Comparison of ENCODE assay signal across 8 cellular contexts in the genomic region with DNA sequence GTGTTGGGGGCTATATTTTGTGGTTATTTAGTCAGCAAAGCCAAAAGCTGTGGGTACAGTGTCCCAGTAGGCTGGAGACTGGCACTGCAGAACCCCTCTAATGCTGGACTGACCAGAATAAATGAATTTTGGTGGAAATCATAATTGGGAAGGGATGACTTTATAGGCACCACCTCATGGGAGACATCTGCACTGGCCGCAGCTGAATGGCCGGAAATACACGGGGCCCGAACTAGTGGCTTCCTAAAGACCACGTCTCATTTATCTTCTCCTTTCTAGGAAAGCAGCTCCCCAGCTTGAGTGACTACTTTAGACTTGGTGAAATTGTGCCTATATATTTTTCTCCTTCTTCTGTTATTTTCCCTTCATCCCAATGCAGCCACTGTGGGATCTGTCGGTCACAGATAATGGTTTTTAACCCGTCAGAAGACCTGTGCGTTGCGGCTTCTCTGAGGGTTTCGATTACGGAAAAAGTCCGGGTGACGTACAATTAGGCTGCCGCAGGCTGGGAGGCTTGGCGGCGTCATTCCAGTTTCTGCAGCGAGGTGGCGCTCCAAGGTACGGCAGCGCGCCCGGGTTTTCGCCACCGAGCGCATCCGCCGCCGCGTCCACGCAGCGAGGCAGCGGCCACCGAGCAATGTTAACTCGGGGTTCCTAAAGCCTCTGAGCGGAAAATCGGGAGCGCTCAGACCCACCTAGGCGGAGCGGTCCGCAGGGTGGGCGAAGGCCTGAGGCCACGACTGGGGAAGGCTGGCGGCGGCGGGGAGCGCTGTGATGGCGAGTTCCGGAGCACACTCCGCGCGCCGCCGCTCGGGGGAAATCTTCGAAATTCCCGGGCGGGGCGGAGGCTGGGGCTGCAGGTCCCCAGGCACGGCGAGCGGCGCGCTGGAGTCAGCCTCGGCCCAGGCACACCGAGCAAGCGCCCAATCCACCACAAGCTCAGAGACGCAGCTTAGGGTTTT. TPM values are rescaled to one million over a fixed set of nuclear protein-coding genes. Genes with fewer than 3 reads are reported as not detected.
DNase-seq lines count a peak whose midpoint lies in the region; ATAC-seq and TF ChIP-seq lines count a peak whose summit lies in the region.

No MANE protein-coding gene starts in this region.

- H3K4me3 ChIP-seq in CD4-positive, CD25-positive, alpha-beta regulatory T cell (ENCODE audit: low read depth, low read length): peak overlapping the region; percentile 81
- H3K4me3 ChIP-seq in OCI-LY7 (ENCODE audit: low read depth, low read length, poor library complexity, severe bottlenecking) (no peak overlapping the region), esophagus (ENCODE audit: low read depth in 1 of 2, low read length in 2 of 2) (peak overlapping the region; percentile 54 to 58)

- POLR2A ChIA-PET in OCI-LY7 (lab: Charles Lee): no interaction called here
- POLR2A ChIA-PET in naive thymus-derived CD8-positive, alpha-beta T cell (lab: Charles Lee): no interaction called here

- CTCF ChIA-PET in OCI-LY7 (lab: Charles Lee; ENCODE audit: unreplicated experiment): no interaction called here

- H3K4me2 ChIP-seq in OCI-LY7 (ENCODE audit: low read length): no peak overlapping the region

- 1% methylated on average over 66 to 67 of the region's 67 CpGs for WGBS in esophagus, 2 donors

- no peaks in the 10 kb centered on the region for H3K36me3 ChIP-seq in CD4-positive, CD25-positive, alpha-beta regulatory T cell (ENCODE audit: control insufficient read depth, insufficient read depth, low read length)
- H3K36me3 ChIP-seq in OCI-LY7 (ENCODE audit: insufficient read depth, low read length) (no peaks in the 10 kb centered on the region), esophagus (ENCODE audit: control insufficient read depth in 2 of 2, insufficient read depth in 2 of 2, low read length in 1 of 2) (no peaks in the 10 kb centered on the region)

- peaks cover 52% of the 10 kb centered on the region for H3K27me3 ChIP-seq in CD4-positive, CD25-positive, alpha-beta regulatory T cell (ENCODE audit: control insufficient read depth, insufficient read depth, low read length)
- H3K27me3 ChIP-seq in esophagus (ENCODE audit: control insufficient read depth in 1 of 2, insufficient read depth in 2 of 2, low read length in 2 of 2): peaks cover 11% of the 10 kb centered on the region in 2 donors

- no peaks in the 10 kb centered on the region for H3K36me3 Mint-ChIP-seq in CD4-positive, CD25-positive, alpha-beta regulatory T cell
- H3K36me3 Mint-ChIP-seq in naive thymus-derived CD8-positive, alpha-beta T cell: peaks cover 0 to 8% (median 0%) of the 10 kb centered on the region in 3 donors

- H3K4me1 ChIP-seq in CD4-positive, CD25-positive, alpha-beta regulatory T cell (ENCODE audit: control insufficient read depth, insufficient read depth, low read length, poor library complexity, severe bottlenecking): peaks cover 25% of the 10 kb centered on the region
- H3K4me1 ChIP-seq in OCI-LY7 (ENCODE audit: insufficient read depth, low read length, poor library complexity, severe bottlenecking) (no peaks in the 10 kb centered on the region), esophagus (ENCODE audit: control insufficient read depth in 2 of 2, insufficient read depth in 2 of 2, low read length in 1 of 2) (peaks cover 7% of the 10 kb centered on the region in 2 donors)

- peaks cover 0 to 7% (median 0%) of the 10 kb centered on the region in 7 donors for H3K9me3 Mint-ChIP-seq in CD4-positive, CD25-positive, alpha-beta regulatory T cell
- peaks cover 0 to 21% (median 0%) of the 10 kb centered on the region in 9 donors for H3K9me3 Mint-ChIP-seq in naive thymus-derived CD8-positive, alpha-beta T cell

- no peak overlapping the region for H2AFZ ChIP-seq in OCI-LY7 (ENCODE audit: low read length)

- H3K79me2 ChIP-seq in OCI-LY7 (ENCODE audit: insufficient read depth, low read depth, low read length): no peaks in the 10 kb centered on the region

- H3K4me3 Mint-ChIP-seq in CD4-positive, CD25-positive, alpha-beta regulatory T cell: peak overlapping the region; percentile 70 to 90 (median 88)
- peak overlapping the region; percentile 79 to 98 (median 88) for H3K4me3 Mint-ChIP-seq in naive thymus-derived CD8-positive, alpha-beta T cell

- TF ChIP-seq CTCF in OCI-LY7 (conservative IDR thresholded peaks at IDR 0.05; ENCODE audit: low read length): peak; percentile 49

- peak; percentile 32 to 76 (median 62) for DNase-seq in CD4-positive, CD25-positive, alpha-beta regulatory T cell
- DNase-seq in OCI-LY7 (ENCODE audit: low spot score): no peak
- DNase-seq in activated T-cell treated with anti-CD3 and anti-CD28 coated beads for 48 hours (ENCODE audit: low read depth): peak; percentile 73
- DNase-seq in naive thymus-derived CD8-positive, alpha-beta T cell: peak; percentile 30 to 74 (median 57)
- DNase-seq in stimulated activated naive CD4-positive, alpha-beta T cell treated with Interleukin-2 at 50 U/mL for 16 hours (lab: John Stamatoyannopoulos, UW): peak; percentile 25

- intact Hi-C loops in OCI-LY7 (cut with micrococcal nuclease; ENCODE audit: unreplicated experiment): no loop called here

- BruUV-seq in OCI-LY7 (replicated peaks; lab: Mats Ljungman, UMichigan): no TSS peak

- H3K4me1 Mint-ChIP-seq in CD4-positive, CD25-positive, alpha-beta regulatory T cell: peaks cover 4 to 42% (median 12%) of the 10 kb centered on the region in 4 donors
- H3K4me1 Mint-ChIP-seq in naive thymus-derived CD8-positive, alpha-beta T cell: peaks cover 14 to 32% (median 25%) of the 10 kb centered on the region in 4 donors

- no peak overlapping the region for H3K27ac ChIP-seq in CD4-positive, CD25-positive, alpha-beta regulatory T cell (ENCODE audit: insufficient read depth, low read length, poor library complexity, severe bottlenecking)
- no peak overlapping the region for H3K27ac ChIP-seq in OCI-LY7 (ENCODE audit: low read depth, low read length, poor library complexity, severe bottlenecking)
- H3K27ac ChIP-seq in esophagus (ENCODE audit: low read depth in 2 of 2, low read length in 1 of 2): peak overlapping the region; percentile 52 to 84

- H3K27me3 Mint-ChIP-seq in CD4-positive, CD25-positive, alpha-beta regulatory T cell: peaks cover 64% of the 10 kb centered on the region
- peaks cover 35 to 58% (median 48%) of the 10 kb centered on the region in 5 donors for H3K27me3 Mint-ChIP-seq in naive thymus-derived CD8-positive, alpha-beta T cell

- no peaks in the 10 kb centered on the region for H3K9me2 ChIP-seq in OCI-LY7 (ENCODE audit: insufficient read depth, low read length)

- no peaks in the 10 kb centered on the region for H4K20me1 ChIP-seq in OCI-LY7 (ENCODE audit: insufficient read depth, low read length)

- H3K27ac Mint-ChIP-seq in CD4-positive, CD25-positive, alpha-beta regulatory T cell: peak overlapping the region in 2 of 3 donors; percentile 18 to 75
- H3K27ac Mint-ChIP-seq in naive thymus-derived CD8-positive, alpha-beta T cell: peak overlapping the region in 4 of 10 donors; percentile 21 to 92 (median 61)

- peak; percentile 64 to 67 for ATAC-seq in CD4-positive, CD25-positive, alpha-beta regulatory T cell (ENCODE audit: low read depth in 2 of 2)
- ATAC-seq in GM19372 (IDR thresholded peaks at IDR 0.05; ENCODE audit: low read depth, unreplicated experiment): peak; percentile 60
- ATAC-seq in HG03469 (IDR thresholded peaks at IDR 0.05; ENCODE audit: unreplicated experiment): peak; percentile 72
- ATAC-seq in naive thymus-derived CD8-positive, alpha-beta T cell: peak; percentile 56 to 75

- peaks cover 4 to 6% of the 10 kb centered on the region in 2 experiments for H3K9me3 ChIP-seq in CD4-positive, CD25-positive, alpha-beta regulatory T cell (ENCODE audit: control insufficient read depth in 2 of 2, low read length in 2 of 2)
- H3K9me3 ChIP-seq in OCI-LY7 (ENCODE audit: low read length): no peaks in the 10 kb centered on the region
- H3K9me3 ChIP-seq in esophagus (ENCODE audit: control insufficient read depth in 2 of 2, insufficient read depth in 1 of 2, low read depth in 1 of 2, low read length in 1 of 2): peaks cover 0 to 5% of the 10 kb centered on the region in 2 donors

RNA-seq across cellular contexts. Expression of a gene that starts 26.3 kb away (rescaled TPM):
- total RNA-seq in CD4-positive, CD25-positive, alpha-beta regulatory T cell: not detected
- not detected for polyA plus RNA-seq in CD4-positive, CD25-positive, alpha-beta regulatory T cell
- not detected in 2 replicates for total RNA-seq in OCI-LY7 (2014; rRNA removed; shearing (Covaris generic))
- not detected in 2 replicates for total RNA-seq in OCI-LY7 (2022)
- polyA plus RNA-seq in esophagus: 1 to 10 TPM; 5.0 to 9.3 TPM
- not detected for total RNA-seq in naive thymus-derived CD8-positive, alpha-beta T cell
- polyA plus RNA-seq in naive thymus-derived CD8-positive, alpha-beta T cell: not detected

Comparison
In these comparisons a context has a peak if more than half of its experiments do, and no peak if none do; other contexts are left out.
1. H3K27ac ChIP-seq: peak in esophagus (2 of 2); none in CD4-positive, CD25-positive, alpha-beta regulatory T cell (single experiment) and OCI-LY7 (single experiment).
2. Peak in every context shown above with its lines, with median percentiles within 50 percentile points of each other: ATAC-seq.